In genomic region chr1:206595581-206596318, GRCh38 we compare ENCODE assay signal across 21 cellular contexts. TPM values are rescaled to one million over a fixed set of nuclear protein-coding genes. Genes with fewer than 3 reads are reported as not detected.
DNase-seq lines count a peak whose midpoint lies in the region; ATAC-seq, FAIRE-seq and TF ChIP-seq lines count a peak whose summit lies in the region.
"Had no signal": no experiment of that assay in that cellular context is flagged by ENCODE, and none has a peak within 500 bp of the region (broad histone marks: within the 10 kb centered on the region; RNA-seq: fewer than 3 reads in every experiment).

No MANE protein-coding gene starts in this region.

- peaks cover 69% of the 10 kb centered on the region for H3K36me3 Mint-ChIP-seq in activated CD4-positive, alpha-beta T cell treated with anti-CD3 and anti-CD28 coated beads, Interleukin-2, amount 10 ng/mL, durations not matched to agents 24 days and 14 days (ENCODE audit: low read depth)
- H3K36me3 Mint-ChIP-seq in activated CD4-positive, alpha-beta T cell treated with anti-CD3 and anti-CD28 coated beads, Interleukin-2, amount 10 ng/mL, durations not matched to agents 7 days and 5 days (ENCODE audit: low read depth) = peaks cover 45% of the 10 kb centered on the region
- peaks cover 89% of the 10 kb centered on the region for H3K36me3 Mint-ChIP-seq in CD4-positive, alpha-beta T cell (ENCODE audit: low read depth)
- H3K36me3 Mint-ChIP-seq in activated naive CD8-positive, alpha-beta T cell treated with anti-CD3 and anti-CD28 coated beads, Interleukin-2, amount 50 U/mL, for 24 hours (ENCODE audit: low read depth) = peaks cover 72% of the 10 kb centered on the region

- no peak for FAIRE-seq in pancreas (lab: Jason Lieb, UNC)
- FAIRE-seq: GM12892 had no signal

- no peak for TF ChIP-seq CTCF in CD4-positive, alpha-beta T cell (IDR thresholded peaks at IDR 0.05)
- no peak for TF ChIP-seq CTCF in pancreas (IDR thresholded peaks at IDR 0.05)
- TF ChIP-seq CTCF in heart right ventricle (IDR thresholded peaks at IDR 0.05) = no peak

- H3K4me1 Mint-ChIP-seq in activated CD4-positive, alpha-beta T cell treated with anti-CD3 and anti-CD28 coated beads, Interleukin-2, amount 10 ng/mL, durations not matched to agents 24 days and 14 days = peaks cover 27% of the 10 kb centered on the region
- H3K4me1 Mint-ChIP-seq in activated CD4-positive, alpha-beta T cell treated with anti-CD3 and anti-CD28 coated beads, Interleukin-2, amount 10 ng/mL, durations not matched to agents 7 days and 5 days = peaks cover 19% of the 10 kb centered on the region
- peaks cover 12% of the 10 kb centered on the region for H3K4me1 Mint-ChIP-seq in CD4-positive, alpha-beta T cell (ENCODE audit: low read depth)
- peaks cover 20% of the 10 kb centered on the region for H3K4me1 Mint-ChIP-seq in activated naive CD8-positive, alpha-beta T cell treated with anti-CD3 and anti-CD28 coated beads, Interleukin-2, amount 50 U/mL, for 24 hours

- POLR2A ChIA-PET in activated CD4-positive, alpha-beta T cell treated with anti-CD3 and anti-CD28 coated beads, Interleukin-2, amount 10 ng/mL, durations not matched to agents 7 days and 5 days (lab: Charles Lee) = no interaction called here
- POLR2A ChIA-PET in CD4-positive, alpha-beta T cell (lab: Charles Lee) = interaction anchor here (0.9 kb wide), 1 partner anchor 17 kb away, joined by 3 read pairs; the partner anchor contains the start of gene EIF2D

- no peak overlapping the region for H3K4me3 Mint-ChIP-seq in activated CD4-positive, alpha-beta T cell treated with anti-CD3 and anti-CD28 coated beads, Interleukin-2, amount 10 ng/mL, durations not matched to agents 24 days and 14 days
- no peak overlapping the region for H3K4me3 Mint-ChIP-seq in activated CD4-positive, alpha-beta T cell treated with anti-CD3 and anti-CD28 coated beads, Interleukin-2, amount 10 ng/mL, durations not matched to agents 7 days and 5 days
- no peak overlapping the region for H3K4me3 Mint-ChIP-seq in CD4-positive, alpha-beta T cell
- no peak overlapping the region for H3K4me3 Mint-ChIP-seq in activated naive CD8-positive, alpha-beta T cell treated with anti-CD3 and anti-CD28 coated beads, Interleukin-2, amount 50 U/mL, for 24 hours
- H3K4me3 Mint-ChIP-seq: GM23338 had no signal

- H3K27me3 ChIP-seq in CD4-positive, alpha-beta T cell (ENCODE audit: control insufficient read depth, insufficient read depth, low read length) = no peaks in the 10 kb centered on the region
- no peaks in the 10 kb centered on the region for H3K27me3 ChIP-seq in pancreas
- no peaks in the 10 kb centered on the region for H3K27me3 ChIP-seq in heart right ventricle
- H3K27me3 ChIP-seq: BLaER1 had no signal

- intact Hi-C loops in activated CD4-positive, alpha-beta T cell treated with anti-CD3 and anti-CD28 coated beads, Interleukin-2, amount 10 ng/mL, durations not matched to agents 24 days and 14 days (cut with micrococcal nuclease) = no loop called here
- intact Hi-C loops in CD4-positive, alpha-beta T cell (cut with DNase I, micrococcal nuclease) = no loop called here
- intact Hi-C loops in pancreas (cut with DNase I) (no loop called here), heart right ventricle (cut with DNase I) (no loop called here)

- no peaks in the 10 kb centered on the region for H3K9me3 Mint-ChIP-seq in activated CD4-positive, alpha-beta T cell treated with anti-CD3 and anti-CD28 coated beads, Interleukin-2, amount 10 ng/mL, durations not matched to agents 24 days and 14 days
- no peaks in the 10 kb centered on the region for H3K9me3 Mint-ChIP-seq in activated CD4-positive, alpha-beta T cell treated with anti-CD3 and anti-CD28 coated beads, Interleukin-2, amount 10 ng/mL, durations not matched to agents 7 days and 5 days
- no peaks in the 10 kb centered on the region for H3K9me3 Mint-ChIP-seq in CD4-positive, alpha-beta T cell
- H3K9me3 Mint-ChIP-seq in activated naive CD8-positive, alpha-beta T cell treated with anti-CD3 and anti-CD28 coated beads, Interleukin-2, amount 50 U/mL, for 24 hours = no peaks in the 10 kb centered on the region
- H3K9me3 Mint-ChIP-seq: GM23338 had no signal

- CTCF ChIA-PET in activated CD4-positive, alpha-beta T cell treated with anti-CD3 and anti-CD28 coated beads, Interleukin-2, amount 10 ng/mL, durations not matched to agents 7 days and 5 days (lab: Charles Lee) = interaction anchor here (1.0 to 5.6 kb wide), 3 partner anchors 12 to 31 kb away, joined by 3 to 38 read pairs (median 5); partner anchors contain the start of gene EIF2D
- CTCF ChIA-PET in CD4-positive, alpha-beta T cell (lab: Charles Lee) = interaction anchor here (1.7 to 2.2 kb wide), 2 partner anchors 17 to 51 kb away, joined by 5 to 6 read pairs; partner anchors contain the start of gene EIF2D

- peaks cover 0 to 78% (median 16%) of the 10 kb centered on the region in 3 donors for H3K36me3 ChIP-seq in pancreas
- peaks cover 0 to 100% (median 80%) of the 10 kb centered on the region in 9 donors for H3K36me3 ChIP-seq in heart right ventricle

- ATAC-seq in CD4-positive, alpha-beta T cell (ENCODE audit: poor library complexity) = no peak
- no peak for ATAC-seq in activated naive CD8-positive, alpha-beta T cell treated with anti-CD3 and anti-CD28 coated beads, Interleukin-2, amount 50 U/mL, for 24 hours
- ATAC-seq in pancreas = peak; percentile 43 to 82 (median 66)
- no peak for ATAC-seq in heart right ventricle
- no peak for ATAC-seq in HG02610 (IDR thresholded peaks at IDR 0.05; ENCODE audit: unreplicated experiment)
- ATAC-seq: GM23338, HCT116 had no signal

- no peaks in the 10 kb centered on the region for H3K9me3 ChIP-seq in CD4-positive, alpha-beta T cell (ENCODE audit: control insufficient read depth, low read length)
- H3K9me3 ChIP-seq in pancreas (no peaks in the 10 kb centered on the region), heart right ventricle (no peaks in the 10 kb centered on the region)
- H3K9me3 ChIP-seq: BLaER1 had no signal

- no peaks in the 10 kb centered on the region for H3K27me3 Mint-ChIP-seq in activated CD4-positive, alpha-beta T cell treated with anti-CD3 and anti-CD28 coated beads, Interleukin-2, amount 10 ng/mL, durations not matched to agents 24 days and 14 days
- H3K27me3 Mint-ChIP-seq in activated CD4-positive, alpha-beta T cell treated with anti-CD3 and anti-CD28 coated beads, Interleukin-2, amount 10 ng/mL, durations not matched to agents 7 days and 5 days = no peaks in the 10 kb centered on the region
- H3K27me3 Mint-ChIP-seq in CD4-positive, alpha-beta T cell = no peaks in the 10 kb centered on the region
- H3K27me3 Mint-ChIP-seq in activated naive CD8-positive, alpha-beta T cell treated with anti-CD3 and anti-CD28 coated beads, Interleukin-2, amount 50 U/mL, for 24 hours = no peaks in the 10 kb centered on the region

- peak overlapping the region; percentile 23 for H3K27ac Mint-ChIP-seq in activated CD4-positive, alpha-beta T cell treated with anti-CD3 and anti-CD28 coated beads, Interleukin-2, amount 10 ng/mL, durations not matched to agents 24 days and 14 days
- H3K27ac Mint-ChIP-seq in activated CD4-positive, alpha-beta T cell treated with anti-CD3 and anti-CD28 coated beads, Interleukin-2, amount 10 ng/mL, durations not matched to agents 7 days and 5 days = no peak overlapping the region
- peak overlapping the region; percentile 30 for H3K27ac Mint-ChIP-seq in CD4-positive, alpha-beta T cell
- H3K27ac Mint-ChIP-seq in activated naive CD8-positive, alpha-beta T cell treated with anti-CD3 and anti-CD28 coated beads, Interleukin-2, amount 50 U/mL, for 24 hours = peak overlapping the region; percentile 16
- H3K27ac Mint-ChIP-seq: GM23338 had no signal

- no peak for DNase-seq in activated CD4-positive, alpha-beta T cell treated with anti-CD3 and anti-CD28 coated beads, Interleukin-2, amount 10 ng/mL, durations not matched to agents 24 days and 14 days
- DNase-seq in activated CD4-positive, alpha-beta T cell treated with anti-CD3 and anti-CD28 coated beads, Interleukin-2, amount 10 ng/mL, durations not matched to agents 7 days and 5 days = no peak
- DNase-seq in CD4-positive, alpha-beta T cell = no peak
- DNase-seq in activated naive CD8-positive, alpha-beta T cell treated with anti-CD3 and anti-CD28 coated beads, Interleukin-2, amount 50 U/mL, for 24 hours = no peak
- DNase-seq in pancreas = no peak
- no peak for DNase-seq in heart right ventricle
- no peak for DNase-seq in NCI-H446 (lab: John Stamatoyannopoulos, UW)
- DNase-seq: 8988T, DMS 273 treated with DMSO at 0.1 percent for 48 hours, KG1, NCI-H146, NCI-H2081, NCI-H510A, NCI-H774, RPMI8226, SIG-M5 had no signal

- no peak overlapping the region for H3K27ac ChIP-seq in CD4-positive, alpha-beta T cell (ENCODE audit: low read depth, low read length)
- H3K27ac ChIP-seq in pancreas = peak overlapping the region in 2 of 4 donors; percentile 29 to 59
- H3K27ac ChIP-seq in heart right ventricle = no peak overlapping the region
- H3K27ac ChIP-seq: BLaER1 had no signal

- H3K4me1 ChIP-seq in pancreas (no peaks in the 10 kb centered on the region), heart right ventricle (peaks cover 0 to 7% (median 0%) of the 10 kb centered on the region in 9 donors)
- H3K4me1 ChIP-seq: BLaER1 had no signal

- H3K4me3 ChIP-seq in pancreas = no peak overlapping the region
- no peak overlapping the region for H3K4me3 ChIP-seq in heart right ventricle
- H3K4me3 ChIP-seq: BLaER1, GM23338 had no signal

- 58 to 64% methylated on average over 7 of the region's 7 CpGs for WGBS in pancreas, 2 donors
- WGBS in heart right ventricle, 2 donors = 90 to 91% methylated on average over 7 of the region's 7 CpGs

RNA-seq across cellular contexts. Expression of gene EIF2D, which starts 16.5 kb away (rescaled TPM):
- 86.6 and 89.4 TPM in 2 replicates for total RNA-seq in activated CD4-positive, alpha-beta T cell treated with anti-CD3 and anti-CD28 coated beads, Interleukin-2, amount 10 ng/mL, durations not matched to agents 24 days and 14 days
- total RNA-seq in activated CD4-positive, alpha-beta T cell treated with anti-CD3 and anti-CD28 coated beads, Interleukin-2, amount 10 ng/mL, durations not matched to agents 7 days and 5 days = 10 to 100 TPM; 44.5 to 51.6 TPM
- total RNA-seq in CD4-positive, alpha-beta T cell = 10 to 100 TPM; 48.9 to 51.6 TPM
- total RNA-seq in pancreas = 10 to 100 TPM; 20.9 to 35.7 (median 27.7) TPM
- 10 to 100 TPM; 28.8 to 37.9 TPM for polyA plus RNA-seq in pancreas
- 10 to 100 TPM; 26.1 to 32.2 (median 29.5) TPM for total RNA-seq in heart right ventricle
- polyA plus RNA-seq in heart right ventricle = 10 to 100 TPM; 16.8 to 35.6 TPM

RNA-seq across cellular contexts. Expression of gene DYRK3, which starts 39.6 kb away (rescaled TPM):
- total RNA-seq in activated CD4-positive, alpha-beta T cell treated with anti-CD3 and anti-CD28 coated beads, Interleukin-2, amount 10 ng/mL, durations not matched to agents 24 days and 14 days = 16.5 and 16.9 TPM in 2 replicates
- 1 to 10 TPM; 4.0 to 4.3 TPM for total RNA-seq in activated CD4-positive, alpha-beta T cell treated with anti-CD3 and anti-CD28 coated beads, Interleukin-2, amount 10 ng/mL, durations not matched to agents 7 days and 5 days
- 1 to 10 TPM; 1.6 to 1.7 TPM for total RNA-seq in CD4-positive, alpha-beta T cell
- total RNA-seq in pancreas (1 to 10 TPM; 2.3 to 7.0 (median 3.8) TPM), heart right ventricle (10 to 100 TPM; 10.4 to 27.9 (median 20.8) TPM)
- polyA plus RNA-seq in pancreas (1 to 10 TPM; 2.4 to 4.8 TPM), heart right ventricle (10 to 100 TPM in 1 of 2 donors, 1 to 10 TPM in 1; 4.1 to 31.1 TPM)

Comparison
In these comparisons a context has a peak if more than half of its experiments do, and no peak if none do; other contexts are left out.
1. ATAC-seq: peak in pancreas (4 of 4); none in CD4-positive, alpha-beta T cell (single experiment), activated naive CD8-positive, alpha-beta T cell treated with anti-CD3 and anti-CD28 coated beads, Interleukin-2, amount 50 U/mL, for 24 hours (single experiment), heart right ventricle (0 of 8) and HG02610 (single experiment).